ENCODE assay signal across 1 cellular context in genomic region chr12:107352347-107353081, GRCh38.
TF ChIP-seq lines count a peak whose summit lies in the region.

No MANE protein-coding gene starts in this region.

TF ChIP-seq in HepG2, 621 proteins besides CTCF, POLR2A, EP300 and RAD21 (continued from another document and continues in another):
- TF ChIP-seq TFE3 (CRISPR knock-in tag; IDR thresholded peaks at IDR 0.05) (0 out of 2 replicates have a peak, but pooled peaks have one; percentile 50), ZNF724P (CRISPR knock-in tag; IDR thresholded peaks at IDR 0.05; ENCODE audit: borderline replicate concordance) (no peak), REL (CRISPR knock-in tag; conservative IDR thresholded peaks at IDR 0.05) (no peak), KLF15 (CRISPR knock-in tag; IDR thresholded peaks at IDR 0.05; ENCODE audit: borderline replicate concordance) (no peak), HNRNPUL1 (IDR thresholded peaks at IDR 0.05; ENCODE audit: low read depth, low read length) (no peak), TP53 (CRISPR knock-in tag; conservative IDR thresholded peaks at IDR 0.05) (no peak), SYNCRIP (IDR thresholded peaks at IDR 0.05; ENCODE audit: insufficient read depth, low read depth, low read length) (no peak), JUNB (CRISPR knock-in tag; IDR thresholded peaks at IDR 0.05; ENCODE audit: borderline replicate concordance) (peak; percentile 26; the same call in 1 of the 2 replicates), ZNF777 (CRISPR knock-in tag; IDR thresholded peaks at IDR 0.05) (no peak), ZNF878 (CRISPR knock-in tag; IDR thresholded peaks at IDR 0.05) (0 out of 2 replicates have a peak, but pooled peaks have one; percentile 73), SRSF1 (optimal IDR thresholded peaks at IDR 0.05; ENCODE audit: low read depth, low read length) (no peak), SMC3 (IDR thresholded peaks at IDR 0.05; ENCODE audit: low read length) (peak; percentile 33; the same call in 1 of the 2 replicates), SP4 (CRISPR knock-in tag; IDR thresholded peaks at IDR 0.05) (peak; percentile 25; the same call in 1 of the 2 replicates), PHB2 (IDR thresholded peaks at IDR 0.05; ENCODE audit: partially characterized antibody) (no peak), MEF2D (CRISPR knock-in tag; IDR thresholded peaks at IDR 0.05) (no peak), ZNF317 (CRISPR knock-in tag; IDR thresholded peaks at IDR 0.05) (peak; percentile 60; the same call in 1 of the 2 replicates), REXO4 (CRISPR knock-in tag; IDR thresholded peaks at IDR 0.05; ENCODE audit: borderline replicate concordance) (no peak), LCORL (IDR thresholded peaks at IDR 0.05) (no peak), LCORL (CRISPR knock-in tag; IDR thresholded peaks at IDR 0.05) (peak; percentile 90), ZNF883 (CRISPR knock-in tag; IDR thresholded peaks at IDR 0.05; ENCODE audit: not compliant biosample characterization) (no peak), ZNF235 (CRISPR knock-in tag; IDR thresholded peaks at IDR 0.05; ENCODE audit: borderline replicate concordance) (no peak), IRX3 (CRISPR knock-in tag; IDR thresholded peaks at IDR 0.05; ENCODE audit: borderline replicate concordance, low read depth) (no peak), ZNF44 (CRISPR knock-in tag; IDR thresholded peaks at IDR 0.05) (no peak), ZNF274 (CRISPR knock-in tag; IDR thresholded peaks at IDR 0.05) (no peak), HINFP (CRISPR knock-in tag; IDR thresholded peaks at IDR 0.05; ENCODE audit: low read depth) (0 out of 2 replicates have a peak, but pooled peaks have one; percentile 52), ZNF136 (CRISPR knock-in tag; IDR thresholded peaks at IDR 0.05; ENCODE audit: low read depth) (no peak), RFX5 (IDR thresholded peaks at IDR 0.05; ENCODE audit: low read depth, low read length) (no peak), EZH2 (conservative IDR thresholded peaks at IDR 0.05; ENCODE audit: low read depth, low read length) (no peak), RORA (CRISPR knock-in tag; IDR thresholded peaks at IDR 0.05) (no peak), ZNF34 (CRISPR knock-in tag; IDR thresholded peaks at IDR 0.05; ENCODE audit: borderline replicate concordance) (no peak), ZNF17 (CRISPR knock-in tag; IDR thresholded peaks at IDR 0.05) (no peak), ARID5B (CRISPR knock-in tag; IDR thresholded peaks at IDR 0.05) (peak; percentile 96), ZBTB42 (CRISPR knock-in tag; IDR thresholded peaks at IDR 0.05) (no peak), HES4 (CRISPR knock-in tag; IDR thresholded peaks at IDR 0.05; ENCODE audit: borderline replicate concordance) (no peak), ZNF3 (CRISPR knock-in tag; IDR thresholded peaks at IDR 0.05) (0 out of 2 replicates have a peak, but pooled peaks have one; percentile 19), MXD3 (CRISPR knock-in tag; IDR thresholded peaks at IDR 0.05) (no peak), ZNF224 (CRISPR knock-in tag; IDR thresholded peaks at IDR 0.05) (no peak), ZNF263 (CRISPR knock-in tag; IDR thresholded peaks at IDR 0.05) (peak; percentile 26; the same call in 1 of the 2 replicates), SUZ12 (IDR thresholded peaks at IDR 0.05; ENCODE audit: low read depth, low read length) (no peak), ZSCAN31 (CRISPR knock-in tag; IDR thresholded peaks at IDR 0.05; ENCODE audit: low read depth) (0 out of 2 replicates have a peak, but pooled peaks have one; percentile 32), SIX1 (CRISPR knock-in tag; IDR thresholded peaks at IDR 0.05; ENCODE audit: borderline replicate concordance) (no peak), ZKSCAN1 (IDR thresholded peaks at IDR 0.05; ENCODE audit: low read length) (no peak), ZNF18 (CRISPR knock-in tag; IDR thresholded peaks at IDR 0.05; ENCODE audit: insufficient replicate concordance) (no peak)
- TF ChIP-seq, protein P1, sequence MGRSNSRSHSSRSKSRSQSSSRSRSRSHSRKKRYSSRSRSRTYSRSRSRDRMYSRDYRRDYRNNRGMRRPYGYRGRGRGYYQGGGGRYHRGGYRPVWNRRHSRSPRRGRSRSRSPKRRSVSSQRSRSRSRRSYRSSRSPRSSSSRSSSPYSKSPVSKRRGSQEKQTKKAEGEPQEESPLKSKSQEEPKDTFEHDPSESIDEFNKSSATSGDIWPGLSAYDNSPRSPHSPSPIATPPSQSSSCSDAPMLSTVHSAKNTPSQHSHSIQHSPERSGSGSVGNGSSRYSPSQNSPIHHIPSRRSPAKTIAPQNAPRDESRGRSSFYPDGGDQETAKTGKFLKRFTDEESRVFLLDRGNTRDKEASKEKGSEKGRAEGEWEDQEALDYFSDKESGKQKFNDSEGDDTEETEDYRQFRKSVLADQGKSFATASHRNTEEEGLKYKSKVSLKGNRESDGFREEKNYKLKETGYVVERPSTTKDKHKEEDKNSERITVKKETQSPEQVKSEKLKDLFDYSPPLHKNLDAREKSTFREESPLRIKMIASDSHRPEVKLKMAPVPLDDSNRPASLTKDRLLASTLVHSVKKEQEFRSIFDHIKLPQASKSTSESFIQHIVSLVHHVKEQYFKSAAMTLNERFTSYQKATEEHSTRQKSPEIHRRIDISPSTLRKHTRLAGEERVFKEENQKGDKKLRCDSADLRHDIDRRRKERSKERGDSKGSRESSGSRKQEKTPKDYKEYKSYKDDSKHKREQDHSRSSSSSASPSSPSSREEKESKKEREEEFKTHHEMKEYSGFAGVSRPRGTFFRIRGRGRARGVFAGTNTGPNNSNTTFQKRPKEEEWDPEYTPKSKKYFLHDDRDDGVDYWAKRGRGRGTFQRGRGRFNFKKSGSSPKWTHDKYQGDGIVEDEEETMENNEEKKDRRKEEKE (IDR thresholded peaks at IDR 0.05), result no peak
- TF ChIP-seq, protein P2, sequence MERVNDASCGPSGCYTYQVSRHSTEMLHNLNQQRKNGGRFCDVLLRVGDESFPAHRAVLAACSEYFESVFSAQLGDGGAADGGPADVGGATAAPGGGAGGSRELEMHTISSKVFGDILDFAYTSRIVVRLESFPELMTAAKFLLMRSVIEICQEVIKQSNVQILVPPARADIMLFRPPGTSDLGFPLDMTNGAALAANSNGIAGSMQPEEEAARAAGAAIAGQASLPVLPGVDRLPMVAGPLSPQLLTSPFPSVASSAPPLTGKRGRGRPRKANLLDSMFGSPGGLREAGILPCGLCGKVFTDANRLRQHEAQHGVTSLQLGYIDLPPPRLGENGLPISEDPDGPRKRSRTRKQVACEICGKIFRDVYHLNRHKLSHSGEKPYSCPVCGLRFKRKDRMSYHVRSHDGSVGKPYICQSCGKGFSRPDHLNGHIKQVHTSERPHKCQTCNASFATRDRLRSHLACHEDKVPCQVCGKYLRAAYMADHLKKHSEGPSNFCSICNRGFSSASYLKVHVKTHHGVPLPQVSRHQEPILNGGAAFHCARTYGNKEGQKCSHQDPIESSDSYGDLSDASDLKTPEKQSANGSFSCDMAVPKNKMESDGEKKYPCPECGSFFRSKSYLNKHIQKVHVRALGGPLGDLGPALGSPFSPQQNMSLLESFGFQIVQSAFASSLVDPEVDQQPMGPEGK (CRISPR knock-in tag; IDR thresholded peaks at IDR 0.05), result peak; percentile 94
- TF ChIP-seq, protein P3, sequence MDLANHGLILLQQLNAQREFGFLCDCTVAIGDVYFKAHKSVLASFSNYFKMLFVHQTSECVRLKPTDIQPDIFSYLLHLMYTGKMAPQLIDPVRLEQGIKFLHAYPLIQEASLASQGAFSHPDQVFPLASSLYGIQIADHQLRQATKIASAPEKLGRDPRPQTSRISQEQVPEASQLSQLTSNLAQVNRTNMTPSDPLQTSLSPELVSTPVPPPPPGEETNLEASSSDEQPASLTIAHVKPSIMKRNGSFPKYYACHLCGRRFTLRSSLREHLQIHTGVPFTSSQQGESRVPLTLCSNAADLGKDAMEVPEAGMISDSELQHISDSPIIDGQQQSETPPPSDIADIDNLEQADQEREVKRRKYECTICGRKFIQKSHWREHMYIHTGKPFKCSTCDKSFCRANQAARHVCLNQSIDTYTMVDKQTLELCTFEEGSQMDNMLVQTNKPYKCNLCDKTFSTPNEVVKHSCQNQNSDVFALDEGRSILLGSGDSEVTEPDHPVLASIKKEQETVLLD (CRISPR knock-in tag; IDR thresholded peaks at IDR 0.05; ENCODE audit: low read depth), result no peak
- TF ChIP-seq, protein P4, sequence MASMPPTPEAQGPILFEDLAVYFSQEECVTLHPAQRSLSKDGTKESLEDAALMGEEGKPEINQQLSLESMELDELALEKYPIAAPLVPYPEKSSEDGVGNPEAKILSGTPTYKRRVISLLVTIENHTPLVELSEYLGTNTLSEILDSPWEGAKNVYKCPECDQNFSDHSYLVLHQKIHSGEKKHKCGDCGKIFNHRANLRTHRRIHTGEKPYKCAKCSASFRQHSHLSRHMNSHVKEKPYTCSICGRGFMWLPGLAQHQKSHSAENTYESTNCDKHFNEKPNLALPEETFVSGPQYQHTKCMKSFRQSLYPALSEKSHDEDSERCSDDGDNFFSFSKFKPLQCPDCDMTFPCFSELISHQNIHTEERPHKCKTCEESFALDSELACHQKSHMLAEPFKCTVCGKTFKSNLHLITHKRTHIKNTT (CRISPR knock-in tag; IDR thresholded peaks at IDR 0.05), result no peak
- TF ChIP-seq, protein P5, sequence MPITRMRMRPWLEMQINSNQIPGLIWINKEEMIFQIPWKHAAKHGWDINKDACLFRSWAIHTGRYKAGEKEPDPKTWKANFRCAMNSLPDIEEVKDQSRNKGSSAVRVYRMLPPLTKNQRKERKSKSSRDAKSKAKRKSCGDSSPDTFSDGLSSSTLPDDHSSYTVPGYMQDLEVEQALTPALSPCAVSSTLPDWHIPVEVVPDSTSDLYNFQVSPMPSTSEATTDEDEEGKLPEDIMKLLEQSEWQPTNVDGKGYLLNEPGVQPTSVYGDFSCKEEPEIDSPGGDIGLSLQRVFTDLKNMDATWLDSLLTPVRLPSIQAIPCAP (CRISPR knock-in tag; IDR thresholded peaks at IDR 0.05; ENCODE audit: low read depth), result no peak
